ENCODE assay signal across 24 cellular contexts in genomic region chrX:28229217-28229616, GRCh38.
A peak's percentile ranks its signal among the peaks of the same experiment; 100 is the strongest.
DNase-seq lines count a peak whose midpoint lies in the region; ATAC-seq, FAIRE-seq and TF ChIP-seq lines count a peak whose summit lies in the region.
"Had no signal": no experiment of that assay in that cellular context is flagged by ENCODE, and none has a peak within 500 bp of the region (broad histone marks: within the 10 kb centered on the region; RNA-seq: fewer than 3 reads in every experiment).

No MANE protein-coding gene starts in this region.

- H3K4me1 ChIP-seq in HEK293 (ENCODE audit: control insufficient read depth, insufficient read depth, low read length), result no peaks in the 10 kb centered on the region
- H3K4me1 ChIP-seq: BE2C, BLaER1 had no signal

- POLR2A ChIA-PET in HEK293 (lab: Yijun Ruan, JAX), result no interaction called here

- no peaks in the 10 kb centered on the region for H3K9me3 ChIP-seq in HEK293 (ENCODE audit: control insufficient read depth, insufficient read depth, low read depth, low read length)
- H3K9me3 ChIP-seq: BE2C, BLaER1 had no signal

- no peak for ATAC-seq in GM19023 (IDR thresholded peaks at IDR 0.05; ENCODE audit: unreplicated experiment)
- ATAC-seq: GM12878 had no signal

- H3K27ac ChIP-seq in HEK293 (ENCODE audit: extremely low read depth, low read depth, low read length), result no peak overlapping the region
- H3K27ac ChIP-seq: BLaER1 had no signal

- H3K4me3 ChIP-seq in HEK293 (ENCODE audit: low read depth, low read length), result no peak overlapping the region
- H3K4me3 ChIP-seq: BLaER1, GM12878 had no signal

- H3K36me3 ChIP-seq in HEK293 (ENCODE audit: control insufficient read depth in 2 of 2, insufficient read depth in 1 of 2, low read length in 2 of 2), result no peaks in the 10 kb centered on the region
- H3K36me3 ChIP-seq: BE2C, BLaER1 had no signal

- CTCF ChIA-PET in HEK293 (lab: Yijun Ruan, JAX), result interaction anchor here (0.7 kb wide), 1 partner anchor 8 kb away, joined by 3 read pairs; no protein-coding TSS in a partner anchor

- peak; percentile 96 for FAIRE-seq in colon (lab: Jason Lieb, UNC)
- FAIRE-seq: GM12878, GM12892, GM18507, GM19239 had no signal

- no peak for DNase-seq in NCI-H1417 treated with DMSO at 0.1 percent for 48 hours (lab: John Stamatoyannopoulos, UW)
- no peak for DNase-seq in activated CD4-positive, alpha-beta T cell treated with anti-CD3 and anti-CD28 coated beads for 4 hours
- DNase-seq: 8988T; BE2C; C1 segment of cervical spinal cord; CD4-positive, alpha-beta memory T cell; CD4-positive, CD25-positive, alpha-beta regulatory T cell; CD8-positive, alpha-beta memory T cell; COR-L47; DMS 273 treated with DMSO at 0.1 percent for 48 hours; DMS153; DMS53; DMS79; DND-41; EL; GDM1 had no signal

- TF ChIP-seq CTCF in HEK293 (tag by site-specific recombination; IDR thresholded peaks at IDR 0.05), result no peak

TF ChIP-seq in HEK293, 187 proteins besides CTCF, POLR2A, EP300 and RAD21 (continues in another document):
- TF ChIP-seq WT1 (tag by site-specific recombination; IDR thresholded peaks at IDR 0.05) (no peak), HOXD13 (CRISPR knock-in tag; IDR thresholded peaks at IDR 0.05; ENCODE audit: borderline replicate concordance) (no peak), ZNF549 (tag by site-specific recombination; IDR thresholded peaks at IDR 0.05) (no peak), ZNF654 (tag by site-specific recombination; IDR thresholded peaks at IDR 0.05; ENCODE audit: low read depth) (no peak), KLF17 (tag by site-specific recombination; IDR thresholded peaks at IDR 0.05) (no peak), MEIS1 (CRISPR knock-in tag; IDR thresholded peaks at IDR 0.05; ENCODE audit: borderline replicate concordance) (no peak), ZNF394 (tag by site-specific recombination; IDR thresholded peaks at IDR 0.05; ENCODE audit: borderline replicate concordance) (peak; percentile 42; the same call in 1 of the 2 replicates), ZNF37A (tag by site-specific recombination; IDR thresholded peaks at IDR 0.05) (no peak), ZBTB8A (tag by site-specific recombination; IDR thresholded peaks at IDR 0.05) (no peak), ZNF248 (tag by site-specific recombination; IDR thresholded peaks at IDR 0.05) (no peak), ZNF311 (tag by site-specific recombination; IDR thresholded peaks at IDR 0.05; ENCODE audit: borderline replicate concordance) (no peak), ZNF518A (tag by site-specific recombination; conservative IDR thresholded peaks at IDR 0.05; ENCODE audit: low read depth) (peak; percentile 55; the same call in 1 of the 2 replicates), ZNF426 (tag by site-specific recombination; IDR thresholded peaks at IDR 0.05) (peak; percentile 62)
- TF ChIP-seq, protein P1, sequence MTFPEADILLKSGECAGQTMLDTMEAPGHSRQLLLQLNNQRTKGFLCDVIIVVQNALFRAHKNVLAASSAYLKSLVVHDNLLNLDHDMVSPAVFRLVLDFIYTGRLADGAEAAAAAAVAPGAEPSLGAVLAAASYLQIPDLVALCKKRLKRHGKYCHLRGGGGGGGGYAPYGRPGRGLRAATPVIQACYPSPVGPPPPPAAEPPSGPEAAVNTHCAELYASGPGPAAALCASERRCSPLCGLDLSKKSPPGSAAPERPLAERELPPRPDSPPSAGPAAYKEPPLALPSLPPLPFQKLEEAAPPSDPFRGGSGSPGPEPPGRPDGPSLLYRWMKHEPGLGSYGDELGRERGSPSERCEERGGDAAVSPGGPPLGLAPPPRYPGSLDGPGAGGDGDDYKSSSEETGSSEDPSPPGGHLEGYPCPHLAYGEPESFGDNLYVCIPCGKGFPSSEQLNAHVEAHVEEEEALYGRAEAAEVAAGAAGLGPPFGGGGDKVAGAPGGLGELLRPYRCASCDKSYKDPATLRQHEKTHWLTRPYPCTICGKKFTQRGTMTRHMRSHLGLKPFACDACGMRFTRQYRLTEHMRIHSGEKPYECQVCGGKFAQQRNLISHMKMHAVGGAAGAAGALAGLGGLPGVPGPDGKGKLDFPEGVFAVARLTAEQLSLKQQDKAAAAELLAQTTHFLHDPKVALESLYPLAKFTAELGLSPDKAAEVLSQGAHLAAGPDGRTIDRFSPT (tag by site-specific recombination; IDR thresholded peaks at IDR 0.05), result no peak
- TF ChIP-seq, protein P2, sequence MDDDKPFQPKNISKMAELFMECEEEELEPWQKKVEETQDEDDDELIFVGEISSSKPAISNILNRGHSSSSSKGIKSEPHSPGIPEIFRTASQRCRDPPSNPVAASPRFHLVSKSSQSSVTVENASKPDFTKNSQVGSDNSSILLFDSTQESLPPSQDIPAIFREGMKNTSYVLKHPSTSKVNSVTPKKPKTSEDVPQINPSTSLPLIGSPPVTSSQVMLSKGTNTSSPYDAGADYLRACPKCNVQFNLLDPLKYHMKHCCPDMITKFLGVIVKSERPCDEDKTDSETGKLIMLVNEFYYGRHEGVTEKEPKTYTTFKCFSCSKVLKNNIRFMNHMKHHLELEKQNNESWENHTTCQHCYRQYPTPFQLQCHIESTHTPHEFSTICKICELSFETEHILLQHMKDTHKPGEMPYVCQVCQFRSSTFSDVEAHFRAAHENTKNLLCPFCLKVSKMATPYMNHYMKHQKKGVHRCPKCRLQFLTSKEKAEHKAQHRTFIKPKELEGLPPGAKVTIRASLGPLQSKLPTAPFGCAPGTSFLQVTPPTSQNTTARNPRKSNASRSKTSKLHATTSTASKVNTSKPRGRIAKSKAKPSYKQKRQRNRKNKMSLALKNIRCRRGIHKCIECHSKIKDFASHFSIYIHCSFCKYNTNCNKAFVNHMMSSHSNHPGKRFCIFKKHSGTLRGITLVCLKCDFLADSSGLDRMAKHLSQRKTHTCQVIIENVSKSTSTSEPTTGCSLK (tag by site-specific recombination; IDR thresholded peaks at IDR 0.05), result no peak
- TF ChIP-seq, protein P3, sequence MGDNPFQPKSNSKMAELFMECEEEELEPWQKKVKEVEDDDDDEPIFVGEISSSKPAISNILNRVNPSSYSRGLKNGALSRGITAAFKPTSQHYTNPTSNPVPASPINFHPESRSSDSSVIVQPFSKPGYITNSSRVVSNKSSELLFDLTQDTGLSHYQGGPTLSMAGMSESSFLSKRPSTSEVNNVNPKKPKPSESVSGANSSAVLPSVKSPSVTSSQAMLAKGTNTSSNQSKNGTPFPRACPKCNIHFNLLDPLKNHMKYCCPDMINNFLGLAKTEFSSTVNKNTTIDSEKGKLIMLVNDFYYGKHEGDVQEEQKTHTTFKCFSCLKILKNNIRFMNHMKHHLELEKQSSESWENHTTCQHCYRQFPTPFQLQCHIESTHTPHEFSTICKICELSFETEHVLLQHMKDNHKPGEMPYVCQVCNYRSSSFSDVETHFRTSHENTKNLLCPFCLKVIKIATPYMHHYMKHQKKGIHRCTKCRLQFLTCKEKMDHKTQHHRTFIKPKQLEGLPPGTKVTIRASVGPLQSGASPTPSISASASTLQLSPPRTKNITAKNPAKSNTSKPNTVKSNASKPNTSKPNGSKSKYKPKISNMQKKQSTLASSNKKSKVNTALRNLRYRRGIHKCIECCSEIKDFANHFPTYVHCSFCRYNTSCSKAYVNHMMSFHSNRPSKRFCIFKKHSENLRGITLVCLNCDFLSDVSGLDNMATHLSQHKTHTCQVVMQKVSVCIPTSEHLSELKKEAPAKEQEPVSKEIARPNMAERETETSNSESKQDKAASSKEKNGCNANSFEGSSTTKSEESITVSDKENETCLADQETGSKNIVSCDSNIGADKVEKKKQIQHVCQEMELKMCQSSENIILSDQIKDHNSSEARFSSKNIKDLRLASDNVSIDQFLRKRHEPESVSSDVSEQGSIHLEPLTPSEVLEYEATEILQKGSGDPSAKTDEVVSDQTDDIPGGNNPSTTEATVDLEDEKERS (tag by site-specific recombination; IDR thresholded peaks at IDR 0.05), result no peak
